ENCODE assay signal across 2 cellular contexts in the genomic region with DNA sequence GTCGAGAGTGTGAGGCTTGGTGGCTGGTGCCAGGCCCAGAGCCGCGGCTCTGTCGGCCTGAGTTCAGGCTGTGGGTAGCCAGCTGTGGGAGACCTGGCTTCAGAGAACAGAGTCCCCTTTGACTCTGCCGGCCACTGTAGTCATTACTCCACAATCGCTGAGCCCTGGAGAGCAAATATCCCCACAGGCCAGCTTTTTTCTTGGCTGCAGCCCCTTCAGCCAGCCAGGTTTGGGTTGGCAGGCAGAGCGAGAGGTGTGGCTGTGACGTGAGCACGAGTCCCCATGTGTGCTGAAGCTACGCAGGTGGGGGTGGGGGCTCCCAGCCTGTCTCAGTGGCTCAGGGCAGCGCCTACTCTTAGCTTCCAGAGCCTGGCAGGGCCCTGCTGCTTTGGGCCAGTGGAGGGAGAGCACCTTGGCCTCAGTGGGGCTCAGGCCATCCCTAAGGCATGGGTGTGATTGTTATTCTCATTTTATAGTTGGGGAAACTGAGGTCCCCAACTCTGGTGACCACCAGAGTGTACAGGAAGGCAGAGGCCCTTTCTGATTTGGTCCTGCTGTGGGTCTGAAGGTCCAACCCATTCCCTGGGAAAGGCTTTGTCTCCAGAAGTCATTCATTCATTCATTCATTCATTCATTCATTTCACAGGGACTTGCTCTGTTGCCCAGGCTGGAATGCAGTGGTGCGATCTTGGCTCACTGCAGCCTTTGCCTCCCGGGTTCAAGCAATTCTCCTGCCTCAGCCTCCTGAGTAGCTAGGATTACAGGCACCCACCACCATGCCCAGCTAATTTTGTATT.
TF ChIP-seq lines count a peak whose summit lies in the region.

No MANE protein-coding gene starts in this region.

TF ChIP-seq in HEK293, 187 proteins besides CTCF, POLR2A, EP300 and RAD21:
- peak; percentile 88 for TF ChIP-seq ZNF24 (tag by site-specific recombination; IDR thresholded peaks at IDR 0.05)
- no peak for TF ChIP-seq ZBTB1 (tag by site-specific recombination; IDR thresholded peaks at IDR 0.05)

TF ChIP-seq in HepG2, 621 proteins besides CTCF, POLR2A, EP300 and RAD21:
- TF ChIP-seq NBN (conservative IDR thresholded peaks at IDR 0.05) (no peak), ASH2L (IDR thresholded peaks at IDR 0.05; ENCODE audit: insufficient read length, low read depth, low read length) (no peak), ZNF367 (CRISPR knock-in tag; IDR thresholded peaks at IDR 0.05; ENCODE audit: borderline replicate concordance) (no peak), TGIF2 (CRISPR knock-in tag; IDR thresholded peaks at IDR 0.05) (no peak), MBD4 (IDR thresholded peaks at IDR 0.05; ENCODE audit: borderline replicate concordance, low read length) (no peak), RXRA (CRISPR knock-in tag; IDR thresholded peaks at IDR 0.05) (no peak), PITX1 (CRISPR knock-in tag; IDR thresholded peaks at IDR 0.05) (0 out of 2 replicates have a peak, but pooled peaks have one; percentile 23), XRCC5 (optimal IDR thresholded peaks at IDR 0.05; ENCODE audit: low read length) (peak; percentile 29), RFX5 (IDR thresholded peaks at IDR 0.05; ENCODE audit: low read depth, low read length) (peak; percentile 58; the same call in 1 of the 2 replicates), ZNF598 (CRISPR knock-in tag; IDR thresholded peaks at IDR 0.05; ENCODE audit: borderline replicate concordance) (0 out of 2 replicates have a peak, but pooled peaks have one; percentile 34), RFX3 (CRISPR knock-in tag; IDR thresholded peaks at IDR 0.05) (no peak), ZNF674 (CRISPR knock-in tag; IDR thresholded peaks at IDR 0.05; ENCODE audit: low read depth) (no peak), ZNF772 (CRISPR knock-in tag; IDR thresholded peaks at IDR 0.05) (no peak), SNAPC2 (CRISPR knock-in tag; IDR thresholded peaks at IDR 0.05) (no peak), HNRNPL (IDR thresholded peaks at IDR 0.05; ENCODE audit: low read depth, low read length) (0 out of 2 replicates have a peak, but pooled peaks have one; percentile 28), MYNN (CRISPR knock-in tag; IDR thresholded peaks at IDR 0.05; ENCODE audit: low read depth) (no peak), MAZ (IDR thresholded peaks at IDR 0.05; ENCODE audit: borderline replicate concordance, low read depth, low read length) (no peak), MAZ (CRISPR knock-in tag; IDR thresholded peaks at IDR 0.05; ENCODE audit: low read depth) (no peak), ATF7-NPFF (CRISPR knock-in tag; IDR thresholded peaks at IDR 0.05; ENCODE audit: low read depth) (no peak), ARHGAP35 (CRISPR knock-in tag; IDR thresholded peaks at IDR 0.05; ENCODE audit: borderline replicate concordance) (no peak), ZNF274 (CRISPR knock-in tag; IDR thresholded peaks at IDR 0.05) (no peak), ZNF614 (CRISPR knock-in tag; IDR thresholded peaks at IDR 0.05; ENCODE audit: borderline replicate concordance) (no peak), AGO1 (IDR thresholded peaks at IDR 0.05; ENCODE audit: low read depth, low read length, poor library complexity, severe bottlenecking) (no peak), ZNF121 (CRISPR knock-in tag; IDR thresholded peaks at IDR 0.05) (peak; percentile 62), SAP130 (CRISPR knock-in tag; IDR thresholded peaks at IDR 0.05; ENCODE audit: low read depth) (no peak), ISL2 (CRISPR knock-in tag; IDR thresholded peaks at IDR 0.05) (no peak), ZNF570 (CRISPR knock-in tag; IDR thresholded peaks at IDR 0.05; ENCODE audit: borderline replicate concordance) (no peak), ZNF292 (CRISPR knock-in tag; IDR thresholded peaks at IDR 0.05; ENCODE audit: borderline replicate concordance, low read depth) (0 out of 2 replicates have a peak, but pooled peaks have one; percentile 43), HOXA5 (CRISPR knock-in tag; IDR thresholded peaks at IDR 0.05) (no peak), KLF11 (CRISPR knock-in tag; IDR thresholded peaks at IDR 0.05) (no peak), TARDBP (CRISPR knock-in tag; IDR thresholded peaks at IDR 0.05) (no peak), ZBTB3 (CRISPR knock-in tag; IDR thresholded peaks at IDR 0.05; ENCODE audit: borderline replicate concordance, low read depth) (no peak), ZFP36 (IDR thresholded peaks at IDR 0.05; ENCODE audit: borderline replicate concordance, low read depth, low read length, partially characterized antibody) (no peak)
- TF ChIP-seq, protein P1, sequence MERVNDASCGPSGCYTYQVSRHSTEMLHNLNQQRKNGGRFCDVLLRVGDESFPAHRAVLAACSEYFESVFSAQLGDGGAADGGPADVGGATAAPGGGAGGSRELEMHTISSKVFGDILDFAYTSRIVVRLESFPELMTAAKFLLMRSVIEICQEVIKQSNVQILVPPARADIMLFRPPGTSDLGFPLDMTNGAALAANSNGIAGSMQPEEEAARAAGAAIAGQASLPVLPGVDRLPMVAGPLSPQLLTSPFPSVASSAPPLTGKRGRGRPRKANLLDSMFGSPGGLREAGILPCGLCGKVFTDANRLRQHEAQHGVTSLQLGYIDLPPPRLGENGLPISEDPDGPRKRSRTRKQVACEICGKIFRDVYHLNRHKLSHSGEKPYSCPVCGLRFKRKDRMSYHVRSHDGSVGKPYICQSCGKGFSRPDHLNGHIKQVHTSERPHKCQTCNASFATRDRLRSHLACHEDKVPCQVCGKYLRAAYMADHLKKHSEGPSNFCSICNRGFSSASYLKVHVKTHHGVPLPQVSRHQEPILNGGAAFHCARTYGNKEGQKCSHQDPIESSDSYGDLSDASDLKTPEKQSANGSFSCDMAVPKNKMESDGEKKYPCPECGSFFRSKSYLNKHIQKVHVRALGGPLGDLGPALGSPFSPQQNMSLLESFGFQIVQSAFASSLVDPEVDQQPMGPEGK (CRISPR knock-in tag; IDR thresholded peaks at IDR 0.05) = peak; percentile 27; the same call in 1 of the 2 replicates
- TF ChIP-seq, protein P2, sequence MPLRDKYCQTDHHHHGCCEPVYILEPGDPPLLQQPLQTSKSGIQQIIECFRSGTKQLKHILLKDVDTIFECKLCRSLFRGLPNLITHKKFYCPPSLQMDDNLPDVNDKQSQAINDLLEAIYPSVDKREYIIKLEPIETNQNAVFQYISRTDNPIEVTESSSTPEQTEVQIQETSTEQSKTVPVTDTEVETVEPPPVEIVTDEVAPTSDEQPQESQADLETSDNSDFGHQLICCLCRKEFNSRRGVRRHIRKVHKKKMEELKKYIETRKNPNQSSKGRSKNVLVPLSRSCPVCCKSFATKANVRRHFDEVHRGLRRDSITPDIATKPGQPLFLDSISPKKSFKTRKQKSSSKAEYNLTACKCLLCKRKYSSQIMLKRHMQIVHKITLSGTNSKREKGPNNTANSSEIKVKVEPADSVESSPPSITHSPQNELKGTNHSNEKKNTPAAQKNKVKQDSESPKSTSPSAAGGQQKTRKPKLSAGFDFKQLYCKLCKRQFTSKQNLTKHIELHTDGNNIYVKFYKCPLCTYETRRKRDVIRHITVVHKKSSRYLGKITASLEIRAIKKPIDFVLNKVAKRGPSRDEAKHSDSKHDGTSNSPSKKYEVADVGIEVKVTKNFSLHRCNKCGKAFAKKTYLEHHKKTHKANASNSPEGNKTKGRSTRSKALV (CRISPR knock-in tag; IDR thresholded peaks at IDR 0.05) = no peak
- TF ChIP-seq, protein P3, sequence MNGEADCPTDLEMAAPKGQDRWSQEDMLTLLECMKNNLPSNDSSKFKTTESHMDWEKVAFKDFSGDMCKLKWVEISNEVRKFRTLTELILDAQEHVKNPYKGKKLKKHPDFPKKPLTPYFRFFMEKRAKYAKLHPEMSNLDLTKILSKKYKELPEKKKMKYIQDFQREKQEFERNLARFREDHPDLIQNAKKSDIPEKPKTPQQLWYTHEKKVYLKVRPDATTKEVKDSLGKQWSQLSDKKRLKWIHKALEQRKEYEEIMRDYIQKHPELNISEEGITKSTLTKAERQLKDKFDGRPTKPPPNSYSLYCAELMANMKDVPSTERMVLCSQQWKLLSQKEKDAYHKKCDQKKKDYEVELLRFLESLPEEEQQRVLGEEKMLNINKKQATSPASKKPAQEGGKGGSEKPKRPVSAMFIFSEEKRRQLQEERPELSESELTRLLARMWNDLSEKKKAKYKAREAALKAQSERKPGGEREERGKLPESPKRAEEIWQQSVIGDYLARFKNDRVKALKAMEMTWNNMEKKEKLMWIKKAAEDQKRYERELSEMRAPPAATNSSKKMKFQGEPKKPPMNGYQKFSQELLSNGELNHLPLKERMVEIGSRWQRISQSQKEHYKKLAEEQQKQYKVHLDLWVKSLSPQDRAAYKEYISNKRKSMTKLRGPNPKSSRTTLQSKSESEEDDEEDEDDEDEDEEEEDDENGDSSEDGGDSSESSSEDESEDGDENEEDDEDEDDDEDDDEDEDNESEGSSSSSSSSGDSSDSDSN (CRISPR knock-in tag; IDR thresholded peaks at IDR 0.05) = peak; percentile 39; the same call in 1 of the 2 replicates
- TF ChIP-seq, protein P4, sequence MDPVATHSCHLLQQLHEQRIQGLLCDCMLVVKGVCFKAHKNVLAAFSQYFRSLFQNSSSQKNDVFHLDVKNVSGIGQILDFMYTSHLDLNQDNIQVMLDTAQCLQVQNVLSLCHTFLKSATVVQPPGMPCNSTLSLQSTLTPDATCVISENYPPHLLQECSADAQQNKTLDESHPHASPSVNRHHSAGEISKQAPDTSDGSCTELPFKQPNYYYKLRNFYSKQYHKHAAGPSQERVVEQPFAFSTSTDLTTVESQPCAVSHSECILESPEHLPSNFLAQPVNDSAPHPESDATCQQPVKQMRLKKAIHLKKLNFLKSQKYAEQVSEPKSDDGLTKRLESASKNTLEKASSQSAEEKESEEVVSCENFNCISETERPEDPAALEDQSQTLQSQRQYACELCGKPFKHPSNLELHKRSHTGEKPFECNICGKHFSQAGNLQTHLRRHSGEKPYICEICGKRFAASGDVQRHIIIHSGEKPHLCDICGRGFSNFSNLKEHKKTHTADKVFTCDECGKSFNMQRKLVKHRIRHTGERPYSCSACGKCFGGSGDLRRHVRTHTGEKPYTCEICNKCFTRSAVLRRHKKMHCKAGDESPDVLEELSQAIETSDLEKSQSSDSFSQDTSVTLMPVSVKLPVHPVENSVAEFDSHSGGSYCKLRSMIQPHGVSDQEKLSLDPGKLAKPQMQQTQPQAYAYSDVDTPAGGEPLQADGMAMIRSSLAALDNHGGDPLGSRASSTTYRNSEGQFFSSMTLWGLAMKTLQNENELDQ (CRISPR knock-in tag; IDR thresholded peaks at IDR 0.05; ENCODE audit: borderline replicate concordance) = no peak
- TF ChIP-seq, protein P5, sequence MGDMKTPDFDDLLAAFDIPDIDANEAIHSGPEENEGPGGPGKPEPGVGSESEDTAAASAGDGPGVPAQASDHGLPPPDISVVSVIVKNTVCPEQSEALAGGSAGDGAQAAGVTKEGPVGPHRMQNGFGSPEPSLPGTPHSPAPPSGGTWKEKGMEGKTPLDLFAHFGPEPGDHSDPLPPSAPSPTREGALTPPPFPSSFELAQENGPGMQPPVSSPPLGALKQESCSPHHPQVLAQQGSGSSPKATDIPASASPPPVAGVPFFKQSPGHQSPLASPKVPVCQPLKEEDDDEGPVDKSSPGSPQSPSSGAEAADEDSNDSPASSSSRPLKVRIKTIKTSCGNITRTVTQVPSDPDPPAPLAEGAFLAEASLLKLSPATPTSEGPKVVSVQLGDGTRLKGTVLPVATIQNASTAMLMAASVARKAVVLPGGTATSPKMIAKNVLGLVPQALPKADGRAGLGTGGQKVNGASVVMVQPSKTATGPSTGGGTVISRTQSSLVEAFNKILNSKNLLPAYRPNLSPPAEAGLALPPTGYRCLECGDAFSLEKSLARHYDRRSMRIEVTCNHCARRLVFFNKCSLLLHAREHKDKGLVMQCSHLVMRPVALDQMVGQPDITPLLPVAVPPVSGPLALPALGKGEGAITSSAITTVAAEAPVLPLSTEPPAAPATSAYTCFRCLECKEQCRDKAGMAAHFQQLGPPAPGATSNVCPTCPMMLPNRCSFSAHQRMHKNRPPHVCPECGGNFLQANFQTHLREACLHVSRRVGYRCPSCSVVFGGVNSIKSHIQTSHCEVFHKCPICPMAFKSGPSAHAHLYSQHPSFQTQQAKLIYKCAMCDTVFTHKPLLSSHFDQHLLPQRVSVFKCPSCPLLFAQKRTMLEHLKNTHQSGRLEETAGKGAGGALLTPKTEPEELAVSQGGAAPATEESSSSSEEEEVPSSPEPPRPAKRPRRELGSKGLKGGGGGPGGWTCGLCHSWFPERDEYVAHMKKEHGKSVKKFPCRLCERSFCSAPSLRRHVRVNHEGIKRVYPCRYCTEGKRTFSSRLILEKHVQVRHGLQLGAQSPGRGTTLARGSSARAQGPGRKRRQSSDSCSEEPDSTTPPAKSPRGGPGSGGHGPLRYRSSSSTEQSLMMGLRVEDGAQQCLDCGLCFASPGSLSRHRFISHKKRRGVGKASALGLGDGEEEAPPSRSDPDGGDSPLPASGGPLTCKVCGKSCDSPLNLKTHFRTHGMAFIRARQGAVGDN (CRISPR knock-in tag; IDR thresholded peaks at IDR 0.05) = peak; percentile 49
- TF ChIP-seq, protein P6, sequence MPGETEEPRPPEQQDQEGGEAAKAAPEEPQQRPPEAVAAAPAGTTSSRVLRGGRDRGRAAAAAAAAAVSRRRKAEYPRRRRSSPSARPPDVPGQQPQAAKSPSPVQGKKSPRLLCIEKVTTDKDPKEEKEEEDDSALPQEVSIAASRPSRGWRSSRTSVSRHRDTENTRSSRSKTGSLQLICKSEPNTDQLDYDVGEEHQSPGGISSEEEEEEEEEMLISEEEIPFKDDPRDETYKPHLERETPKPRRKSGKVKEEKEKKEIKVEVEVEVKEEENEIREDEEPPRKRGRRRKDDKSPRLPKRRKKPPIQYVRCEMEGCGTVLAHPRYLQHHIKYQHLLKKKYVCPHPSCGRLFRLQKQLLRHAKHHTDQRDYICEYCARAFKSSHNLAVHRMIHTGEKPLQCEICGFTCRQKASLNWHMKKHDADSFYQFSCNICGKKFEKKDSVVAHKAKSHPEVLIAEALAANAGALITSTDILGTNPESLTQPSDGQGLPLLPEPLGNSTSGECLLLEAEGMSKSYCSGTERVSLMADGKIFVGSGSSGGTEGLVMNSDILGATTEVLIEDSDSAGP (CRISPR knock-in tag; IDR thresholded peaks at IDR 0.05; ENCODE audit: borderline replicate concordance) = peak; percentile 22; the same call in 1 of the 2 replicates
- TF ChIP-seq, protein P7, sequence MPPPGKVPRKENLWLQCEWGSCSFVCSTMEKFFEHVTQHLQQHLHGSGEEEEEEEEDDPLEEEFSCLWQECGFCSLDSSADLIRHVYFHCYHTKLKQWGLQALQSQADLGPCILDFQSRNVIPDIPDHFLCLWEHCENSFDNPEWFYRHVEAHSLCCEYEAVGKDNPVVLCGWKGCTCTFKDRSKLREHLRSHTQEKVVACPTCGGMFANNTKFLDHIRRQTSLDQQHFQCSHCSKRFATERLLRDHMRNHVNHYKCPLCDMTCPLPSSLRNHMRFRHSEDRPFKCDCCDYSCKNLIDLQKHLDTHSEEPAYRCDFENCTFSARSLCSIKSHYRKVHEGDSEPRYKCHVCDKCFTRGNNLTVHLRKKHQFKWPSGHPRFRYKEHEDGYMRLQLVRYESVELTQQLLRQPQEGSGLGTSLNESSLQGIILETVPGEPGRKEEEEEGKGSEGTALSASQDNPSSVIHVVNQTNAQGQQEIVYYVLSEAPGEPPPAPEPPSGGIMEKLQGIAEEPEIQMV (CRISPR knock-in tag; IDR thresholded peaks at IDR 0.05; ENCODE audit: low read depth) = no peak
